In the genomic region with DNA sequence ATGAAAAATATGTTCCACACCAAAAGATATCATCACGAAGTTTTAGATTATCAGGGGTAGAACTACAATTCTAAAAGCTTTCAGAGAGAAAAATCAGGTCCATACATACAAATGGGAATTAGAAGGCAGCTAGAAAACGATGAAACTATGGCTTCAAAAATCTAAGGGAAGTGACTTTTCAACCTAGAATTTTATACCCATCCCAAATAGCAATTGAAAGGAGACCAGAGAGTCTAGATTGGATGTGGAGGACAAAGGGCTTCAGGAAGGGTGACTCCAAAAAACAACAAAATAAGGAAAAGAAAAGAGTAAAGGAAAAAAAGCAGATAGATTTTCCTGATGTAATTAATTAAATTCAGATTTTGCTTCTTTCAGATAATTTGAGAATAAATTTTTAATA, we compare ENCODE assay signal across 30 cellular contexts.
"Had no signal": no experiment of that assay in that cellular context is flagged by ENCODE, and none has a peak within 500 bp of the region (broad histone marks: within the 10 kb centered on the region; RNA-seq: fewer than 3 reads in every experiment).

No MANE protein-coding gene starts in this region.

- ATAC-seq: naive thymus-derived CD8-positive, alpha-beta T cell; natural killer cell treated with Interleukin-12 subunit alpha and Interleukin-12 subunit beta and Interleukin-15 and Interleukin-18, amount 100 ng/mL, for 72 hours; pancreas; psoas muscle; right cardiac atrium; sciatic nerve; stimulated activated memory B cell treated with anti-CD40 and anti-IgM and Interleukin-4, amounts not matched to agents 10 μg/mL and 1 μg/mL and 100 μg/mL, for 72 hours; stimulated activated naive CD8-positive, alpha-beta T cell treated with anti-CD3 and anti-CD28 coated beads, Interleukin-15, amount 100 ng/mL, for 72 hours; stimulated activated naive CD8-positive, alpha-beta T cell treated with anti-CD3 and anti-CD28 coated beads, Interleukin-15, Interleukin-2, amounts not matched to agents 100 U/mL and 50 U/mL, for 24 hours; upper lobe of right lung had no signal

- H3K9me3 ChIP-seq: neutrophil, pancreas, suprapubic skin, testis, tibial artery, upper lobe of right lung, uterus had no signal

- H3K4me1 Mint-ChIP-seq: naive thymus-derived CD8-positive, alpha-beta T cell; stimulated activated memory B cell treated with anti-CD40 and anti-IgM and Interleukin-4, amounts not matched to agents 10 μg/mL and 1 μg/mL and 100 μg/mL, for 72 hours; stimulated activated naive CD8-positive, alpha-beta T cell treated with anti-CD3 and anti-CD28 coated beads, Interleukin-15, amount 100 ng/mL, for 72 hours had no signal

- H3K36me3 Mint-ChIP-seq: type B pancreatic cell had no signal

- H3K27ac ChIP-seq: neutrophil, pancreas, psoas muscle, skin epidermis, spleen, suprapubic skin, testis, tibial artery, transverse colon, upper lobe of right lung, uterus had no signal

- H3K27me3 Mint-ChIP-seq: stimulated activated naive CD8-positive, alpha-beta T cell treated with anti-CD3 and anti-CD28 coated beads, Interleukin-15, amount 100 ng/mL, for 72 hours; type B pancreatic cell had no signal

- H3K4me3 ChIP-seq: pancreas, psoas muscle, skin epidermis, smooth muscle cell, spleen, suprapubic skin, testis, tibial artery, transverse colon, upper lobe of right lung, uterus had no signal

- H3K27ac Mint-ChIP-seq: naive thymus-derived CD8-positive, alpha-beta T cell; natural killer cell treated with Interleukin-12 subunit alpha and Interleukin-12 subunit beta and Interleukin-15 and Interleukin-18, amount 100 ng/mL, for 72 hours; nephron progenitor cell; stimulated activated memory B cell treated with anti-CD40 and anti-IgM and Interleukin-4, amounts not matched to agents 10 μg/mL and 1 μg/mL and 100 μg/mL, for 72 hours; stimulated activated naive CD8-positive, alpha-beta T cell treated with anti-CD3 and anti-CD28 coated beads, Interleukin-15, amount 100 ng/mL, for 72 hours; type B pancreatic cell had no signal

- H3K36me3 ChIP-seq: neutrophil, pancreas, spleen, suprapubic skin, tibial artery, transverse colon, upper lobe of right lung, uterus had no signal

- H3K4me3 Mint-ChIP-seq: naive thymus-derived CD8-positive, alpha-beta T cell; natural killer cell treated with Interleukin-12 subunit alpha and Interleukin-12 subunit beta and Interleukin-15 and Interleukin-18, amount 100 ng/mL, for 72 hours; nephron progenitor cell; neural crest cell; stimulated activated memory B cell treated with anti-CD40 and anti-IgM and Interleukin-4, amounts not matched to agents 10 μg/mL and 1 μg/mL and 100 μg/mL, for 72 hours; stimulated activated naive CD8-positive, alpha-beta T cell treated with anti-CD3 and anti-CD28 coated beads, Interleukin-15, amount 100 ng/mL, for 72 hours; type B pancreatic cell had no signal

- H3K4me1 ChIP-seq: psoas muscle, spleen, suprapubic skin, testis, tibial artery, transverse colon, upper lobe of right lung, uterus had no signal

- DNase-seq: naive thymus-derived CD8-positive, alpha-beta T cell; nephron progenitor cell; nucleus accumbens; pancreas; psoas muscle; right cardiac atrium; spleen; stimulated activated CD4-positive, alpha-beta T cell treated with anti-CD3 and anti-CD28 coated beads, Interleukin-12 subunit alpha, Interleukin-12 subunit beta, amount 100 ng/mL, for 4 hours; stimulated activated CD4-positive, alpha-beta T cell treated with anti-CD3 and anti-CD28 coated beads, Interleukin-1b, Interleukin-23, amount 100 ng/mL, for 48 hours; stimulated activated CD4-positive, alpha-beta T cell treated with anti-CD3 and anti-CD28 coated beads, Interleukin-4, amount 100 ng/mL, for 1 hour; stimulated activated CD4-positive, alpha-beta T cell treated with anti-CD3 and anti-CD28 coated beads, Interleukin-4, amount 100 ng/mL, for 4 hours; stimulated activated CD8-positive, alpha-beta memory T cell treated with anti-CD3 and anti-CD28 coated beads, Interleukin-4, amount 100 ng/mL, for 48 hours; stimulated activated naive CD4-positive, alpha-beta T cell; stimulated activated naive CD8-positive, alpha-beta T cell treated with anti-CD3 and anti-CD28 coated beads, Interleukin-15, amount 100 ng/mL, for 72 hours; stimulated activated naive CD8-positive, alpha-beta T cell treated with anti-CD3 and anti-CD28 coated beads, Interleukin-15, Interleukin-2, amounts not matched to agents 100 U/mL and 50 U/mL, for 24 hours; substantia nigra; testis; tibial artery; transverse colon; upper lobe of right lung; uterus had no signal
